In genomic region chr5:81006955-81007636, GRCh38 we compare ENCODE assay signal across 12 cellular contexts. TPM values are rescaled to one million over a fixed set of nuclear protein-coding genes. Genes with fewer than 3 reads are reported as not detected.
A peak's percentile ranks its signal among the peaks of the same experiment; 100 is the strongest.
DNase-seq lines count a peak whose midpoint lies in the region; ATAC-seq and TF ChIP-seq lines count a peak whose summit lies in the region.
"Had no signal": no experiment of that assay in that cellular context is flagged by ENCODE, and none has a peak within 500 bp of the region (broad histone marks: within the 10 kb centered on the region; RNA-seq: fewer than 3 reads in every experiment).

No MANE protein-coding gene starts in this region.

- no peaks in the 10 kb centered on the region for H4K20me1 ChIP-seq in MM.1S (ENCODE audit: insufficient read depth, low read length)

- peaks cover 20% of the 10 kb centered on the region for H3K4me1 ChIP-seq in MM.1S (ENCODE audit: low read length)
- H3K4me1 ChIP-seq: right atrium auricular region had no signal

- CTCF ChIA-PET in activated CD4-positive, alpha-beta memory T cell treated with anti-CD3 and anti-CD28 coated beads for 36 hours (lab: Charles Lee) = interaction anchor here (0.8 to 1.9 kb wide), 8 partner anchors 9 to 283 kb away, joined by 3 to 10 read pairs (median 3); partner anchors contain the start of gene RASGRF2

- H2AFZ ChIP-seq in MM.1S (ENCODE audit: low read length) = no peak overlapping the region
- H2AFZ ChIP-seq: hepatocyte had no signal

- peak overlapping the region; percentile 76 for H3K4me3 Mint-ChIP-seq in activated CD4-positive, alpha-beta memory T cell treated with anti-CD3 and anti-CD28 coated beads for 36 hours
- H3K4me3 Mint-ChIP-seq in activated naive CD8-positive, alpha-beta T cell treated with anti-CD3 and anti-CD28 coated beads, Interleukin-2, amount 10 ng/mL, durations not matched to agents 7 days and 5 days = peak overlapping the region; percentile 87
- H3K4me3 Mint-ChIP-seq: mesothelial cell of epicardium had no signal

- intact Hi-C loops in activated CD4-positive, alpha-beta memory T cell treated with anti-CD3 and anti-CD28 coated beads for 36 hours (cut with micrococcal nuclease) = loop anchor here (1.0 to 5.0 kb wide), 6 partner anchors 45 to 280 kb away; no protein-coding TSS in a partner anchor

- H3K36me3 Mint-ChIP-seq in activated CD4-positive, alpha-beta memory T cell treated with anti-CD3 and anti-CD28 coated beads for 36 hours = peaks cover 1% of the 10 kb centered on the region
- H3K36me3 Mint-ChIP-seq in activated naive CD8-positive, alpha-beta T cell treated with anti-CD3 and anti-CD28 coated beads, Interleukin-2, amount 10 ng/mL, durations not matched to agents 7 days and 5 days = peaks cover 5% of the 10 kb centered on the region
- H3K36me3 Mint-ChIP-seq: mesothelial cell of epicardium had no signal

- H3K27ac Mint-ChIP-seq in activated CD4-positive, alpha-beta memory T cell treated with anti-CD3 and anti-CD28 coated beads for 36 hours = peak overlapping the region; percentile 96
- peak overlapping the region; percentile 93 for H3K27ac Mint-ChIP-seq in activated naive CD8-positive, alpha-beta T cell treated with anti-CD3 and anti-CD28 coated beads, Interleukin-2, amount 10 ng/mL, durations not matched to agents 7 days and 5 days
- H3K27ac Mint-ChIP-seq: mesothelial cell of epicardium had no signal

- H3K9me3 Mint-ChIP-seq in activated CD4-positive, alpha-beta memory T cell treated with anti-CD3 and anti-CD28 coated beads for 36 hours = no peaks in the 10 kb centered on the region
- H3K9me3 Mint-ChIP-seq in activated naive CD8-positive, alpha-beta T cell treated with anti-CD3 and anti-CD28 coated beads, Interleukin-2, amount 10 ng/mL, durations not matched to agents 7 days and 5 days = no peaks in the 10 kb centered on the region

- POLR2A ChIA-PET in activated CD4-positive, alpha-beta memory T cell treated with anti-CD3 and anti-CD28 coated beads for 36 hours (lab: Charles Lee) = interaction anchor here (0.7 to 1.6 kb wide), 8 partner anchors 10 to 277 kb away, joined by 3 to 10 read pairs (median 4); no protein-coding TSS in a partner anchor
- POLR2A ChIA-PET in activated naive CD8-positive, alpha-beta T cell treated with anti-CD3 and anti-CD28 coated beads, Interleukin-2, amount 10 ng/mL, durations not matched to agents 7 days and 5 days (lab: Charles Lee) = interaction anchor here (0.6 to 1.5 kb wide), 12 partner anchors 9 to 834 kb away, joined by 3 to 11 read pairs (median 4); partner anchors contain the start of genes RASGRF2 and ZCCHC9

- no peaks in the 10 kb centered on the region for H3K9me2 ChIP-seq in MM.1S (replicated peaks; ENCODE audit: insufficient read depth, low read length)

- peaks cover 9% of the 10 kb centered on the region for H3F3A ChIP-seq in MM.1S (ENCODE audit: insufficient read depth, low read length)

- H3K27me3 Mint-ChIP-seq in activated CD4-positive, alpha-beta memory T cell treated with anti-CD3 and anti-CD28 coated beads for 36 hours = no peaks in the 10 kb centered on the region
- no peaks in the 10 kb centered on the region for H3K27me3 Mint-ChIP-seq in activated naive CD8-positive, alpha-beta T cell treated with anti-CD3 and anti-CD28 coated beads, Interleukin-2, amount 10 ng/mL, durations not matched to agents 7 days and 5 days

- H3K4me3 ChIP-seq in MM.1S (ENCODE audit: low read length) = peak overlapping the region; percentile 15; the same call in 1 of the 2 replicates
- H3K4me3 ChIP-seq: hepatocyte, right atrium auricular region had no signal

- H3K79me2 ChIP-seq in MM.1S (ENCODE audit: low read length) = no peaks in the 10 kb centered on the region
- H3K79me2 ChIP-seq: hepatocyte had no signal

- H3K9ac ChIP-seq in MM.1S (ENCODE audit: low read length) = no peak overlapping the region

- H3K9me3 ChIP-seq in MM.1S (replicated peaks; ENCODE audit: insufficient read depth, low read length) = no peaks in the 10 kb centered on the region
- H3K9me3 ChIP-seq: right atrium auricular region had no signal

- DNase-seq in MM.1S (peak; percentile 85), anterior cingulate cortex (lab: John Stamatoyannopoulos, UW) (no peak), H4 (ENCODE audit: low spot score) (no peak), HuH-7 (ENCODE audit: low spot score) (no peak), NCI-H1417 treated with DMSO at 0.1 percent for 48 hours (lab: John Stamatoyannopoulos, UW) (no peak)
- DNase-seq in activated CD4-positive, alpha-beta memory T cell treated with anti-CD3 and anti-CD28 coated beads for 36 hours = peak; percentile 66
- no peak for DNase-seq in activated naive CD8-positive, alpha-beta T cell treated with anti-CD3 and anti-CD28 coated beads, Interleukin-2, amount 10 ng/mL, durations not matched to agents 7 days and 5 days
- peak; percentile 13 to 51 for DNase-seq in stimulated activated CD8-positive, alpha-beta memory T cell treated with anti-CD3 and anti-CD28 coated beads, Interleukin-7, amount 100 ng/mL, for 48 hours (ENCODE audit: extremely low read depth in 1 of 2, low read depth in 1 of 2)
- DNase-seq: dermis blood vessel endothelial cell had no signal

- peak overlapping the region; percentile 61 for H3K4me2 ChIP-seq in MM.1S (ENCODE audit: low read depth, low read length)
- H3K4me2 ChIP-seq: hepatocyte had no signal

- peaks cover 30% of the 10 kb centered on the region for H3K27me3 ChIP-seq in MM.1S (replicated peaks; ENCODE audit: insufficient read depth, low read length)
- H3K27me3 ChIP-seq: hepatocyte, right atrium auricular region had no signal

- ATAC-seq in activated naive CD8-positive, alpha-beta T cell treated with anti-CD3 and anti-CD28 coated beads, Interleukin-2, amount 10 ng/mL, durations not matched to agents 7 days and 5 days (ENCODE audit: low read depth) = peak; percentile 83

- H3K4me1 Mint-ChIP-seq in activated CD4-positive, alpha-beta memory T cell treated with anti-CD3 and anti-CD28 coated beads for 36 hours (ENCODE audit: low read depth) = peaks cover 69% of the 10 kb centered on the region
- peaks cover 50% of the 10 kb centered on the region for H3K4me1 Mint-ChIP-seq in activated naive CD8-positive, alpha-beta T cell treated with anti-CD3 and anti-CD28 coated beads, Interleukin-2, amount 10 ng/mL, durations not matched to agents 7 days and 5 days
- H3K4me1 Mint-ChIP-seq: mesothelial cell of epicardium had no signal

- TF ChIP-seq CTCF in MM.1S (IDR thresholded peaks at IDR 0.05; ENCODE audit: low read length) = no peak

- no peaks in the 10 kb centered on the region for H3K36me3 ChIP-seq in MM.1S (replicated peaks; ENCODE audit: insufficient read depth, low read length)
- H3K36me3 ChIP-seq: right atrium auricular region had no signal

- H3K27ac ChIP-seq in MM.1S (ENCODE audit: low read length) = no peak overlapping the region
- H3K27ac ChIP-seq: hepatocyte had no signal

RNA-seq across cellular contexts. Expression of gene RASGRF2, which starts 46.9 kb away (rescaled TPM):
- 1 to 10 TPM; 7.6 to 8.6 TPM for total RNA-seq in activated CD4-positive, alpha-beta memory T cell treated with anti-CD3 and anti-CD28 coated beads for 36 hours
- 10 to 100 TPM; 18.8 to 19.3 TPM for total RNA-seq in activated naive CD8-positive, alpha-beta T cell treated with anti-CD3 and anti-CD28 coated beads, Interleukin-2, amount 10 ng/mL, durations not matched to agents 7 days and 5 days
- 5.0 and 7.4 TPM in 2 replicates for total RNA-seq in H4 (2014; rRNA removed; shearing (Covaris generic))

Comparison
In these comparisons a context has a peak if more than half of its experiments do, and no peak if none do; other contexts are left out.
1. DNase-seq: peak in MM.1S (single experiment), activated CD4-positive, alpha-beta memory T cell treated with anti-CD3 and anti-CD28 coated beads for 36 hours (single experiment) and stimulated activated CD8-positive, alpha-beta memory T cell treated with anti-CD3 and anti-CD28 coated beads, Interleukin-7, amount 100 ng/mL, for 48 hours (2 of 2); none in activated naive CD8-positive, alpha-beta T cell treated with anti-CD3 and anti-CD28 coated beads, Interleukin-2, amount 10 ng/mL, durations not matched to agents 7 days and 5 days (single experiment), anterior cingulate cortex (0 of 58), H4 (single experiment), HuH-7 (single experiment) and NCI-H1417 treated with DMSO at 0.1 percent for 48 hours (single experiment).